18 cellular contexts compared by ENCODE assay signal in the genomic region with DNA sequence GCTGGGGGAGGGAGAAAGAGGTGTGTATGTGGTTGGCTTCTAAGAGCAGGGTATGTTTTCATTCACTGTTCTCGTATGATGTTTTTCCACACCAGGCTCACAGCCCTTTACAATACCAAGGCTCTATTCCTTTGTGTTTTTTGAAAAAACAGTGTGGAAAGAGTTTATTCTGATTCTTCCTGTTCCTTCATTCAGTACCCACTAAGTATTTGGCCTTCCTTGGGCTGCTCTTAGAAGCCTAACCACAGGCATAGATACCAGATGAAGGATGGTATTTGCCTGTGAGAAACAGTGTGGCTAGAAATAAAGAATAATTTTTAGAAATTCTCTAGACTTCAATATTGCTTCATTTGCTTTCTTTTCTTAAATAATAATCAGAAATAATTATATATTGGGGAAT.
"Had no signal": no experiment of that assay in that cellular context is flagged by ENCODE, and none has a peak within 500 bp of the region (broad histone marks: within the 10 kb centered on the region; RNA-seq: fewer than 3 reads in every experiment).

No MANE protein-coding gene starts in this region.

- H3K9me3 Mint-ChIP-seq: activated CD8-positive, alpha-beta T cell treated with anti-CD3 and anti-CD28 coated beads for 36 hours had no signal

- H3K27ac Mint-ChIP-seq: activated CD4-positive, alpha-beta T cell treated with anti-CD3 and anti-CD28 coated beads for 36 hours; activated CD8-positive, alpha-beta T cell treated with anti-CD3 and anti-CD28 coated beads for 36 hours had no signal

- DNase-seq: activated CD4-positive, alpha-beta T cell treated with anti-CD3 and anti-CD28 coated beads for 36 hours; activated CD4-positive, CD25-positive, alpha-beta regulatory T cell; activated CD8-positive, alpha-beta memory T cell treated with anti-CD3 and anti-CD28 coated beads, Interleukin-2, amount 50 U/mL, for 4 hours; activated CD8-positive, alpha-beta T cell treated with anti-CD3 and anti-CD28 coated beads for 36 hours; activated naive CD4-positive, alpha-beta T cell treated with anti-CD3 and anti-CD28 coated beads, Interleukin-2, amount 50 U/mL, for 16 hours; amygdala; cerebellar nuclear complex; Karpas-422; NCI-H1105 treated with DMSO at 0.1 percent for 48 hours; NCI-H1436 treated with DMSO at 0.1 percent for 48 hours; NCI-H187; NCI-H2081; NCI-H446; NCI-H524; SHP77 treated with DMSO at 0.1 percent for 48 hours; T-helper 1 cell had no signal

- ATAC-seq: activated CD4-positive, alpha-beta T cell treated with anti-CD3 and anti-CD28 coated beads for 36 hours; activated CD8-positive, alpha-beta T cell treated with anti-CD3 and anti-CD28 coated beads for 36 hours; K562 had no signal

- H3K27ac ChIP-seq: VCaP had no signal

- H3K27me3 Mint-ChIP-seq: activated CD4-positive, alpha-beta T cell treated with anti-CD3 and anti-CD28 coated beads for 36 hours; activated CD8-positive, alpha-beta T cell treated with anti-CD3 and anti-CD28 coated beads for 36 hours had no signal

- H3K4me3 Mint-ChIP-seq: activated CD4-positive, alpha-beta T cell treated with anti-CD3 and anti-CD28 coated beads for 36 hours; activated CD8-positive, alpha-beta T cell treated with anti-CD3 and anti-CD28 coated beads for 36 hours had no signal

- H3K4me3 ChIP-seq: K562 had no signal
